In genomic region chr4:10020871-10021676, GRCh38 we compare ENCODE assay signal across 9 cellular contexts. TPM values are rescaled to one million over a fixed set of nuclear protein-coding genes. Genes with fewer than 3 reads are reported as not detected.
DNase-seq lines count a peak whose midpoint lies in the region; ATAC-seq and TF ChIP-seq lines count a peak whose summit lies in the region.
"Had no signal": no experiment of that assay in that cellular context is flagged by ENCODE, and none has a peak within 500 bp of the region (broad histone marks: within the 10 kb centered on the region; RNA-seq: fewer than 3 reads in every experiment).

Gene SLC2A9 (minus strand): TSS chr4:10021497. CDS start chr4:10021429, 68 bp downstream.

- H3K27ac Mint-ChIP-seq in stimulated activated naive B cell treated with anti-CD40 and anti-IgM and Interleukin-4, amounts not matched to agents 10 μg/mL and 1 μg/mL and 100 μg/mL, for 72 hours = no peak within 1 kb of the TSS
- no peak within 1 kb of the TSS for H3K27ac Mint-ChIP-seq in glutamatergic neuron (ENCODE audit: unreplicated experiment)

- peak within 1 kb of the TSS; percentile 52 to 82 for H3K27ac ChIP-seq in tibial artery

- intact Hi-C loops in tibial artery (cut with DNase I; ENCODE audit: low total_unique reads) = loop anchor here (5.0 kb wide), 1 partner anchor 41 kb away; no protein-coding TSS in a partner anchor

- DNase-seq in MV-4-11 (lab: John Stamatoyannopoulos, UW) = peak; percentile 77
- peak; percentile 50 for DNase-seq in dermis blood vessel endothelial cell
- peak; percentile 43 to 51 for DNase-seq in lung microvascular endothelial cell (ENCODE audit: low read depth in 2 of 2)
- peak in 1 of 2 donors; percentile 59 for DNase-seq in tibial artery
- DNase-seq in activated gamma-delta T cell (lab: John Stamatoyannopoulos, UW) = no peak
- DNase-seq in NCI-H146 (lab: John Stamatoyannopoulos, UW) = no peak
- no peak for DNase-seq in stimulated activated naive B cell treated with anti-CD40 and anti-IgM and Interleukin-4, amounts not matched to agents 10 μg/mL and 1 μg/mL and 100 μg/mL, for 72 hours
- DNase-seq in glutamatergic neuron = no peak
- DNase-seq: GOT3 had no signal

- TF ChIP-seq CTCF in tibial artery (IDR thresholded peaks at IDR 0.05) (no peak), glutamatergic neuron (IDR thresholded peaks at IDR 0.05; ENCODE audit: partially characterized antibody, unreplicated experiment) (no peak)

- no peak within 1 kb of the TSS for H3K4me3 Mint-ChIP-seq in stimulated activated naive B cell treated with anti-CD40 and anti-IgM and Interleukin-4, amounts not matched to agents 10 μg/mL and 1 μg/mL and 100 μg/mL, for 72 hours
- no peak within 1 kb of the TSS for H3K4me3 Mint-ChIP-seq in glutamatergic neuron (ENCODE audit: unreplicated experiment)

- H3K27me3 ChIP-seq in tibial artery = no peaks in the 10 kb centered on the region

- no peaks in the 10 kb centered on the region for H3K9me3 Mint-ChIP-seq in stimulated activated naive B cell treated with anti-CD40 and anti-IgM and Interleukin-4, amounts not matched to agents 10 μg/mL and 1 μg/mL and 100 μg/mL, for 72 hours
- H3K9me3 Mint-ChIP-seq in glutamatergic neuron (ENCODE audit: unreplicated experiment) = peaks cover 7% of the 10 kb centered on the region

- H3K4me1 Mint-ChIP-seq in stimulated activated naive B cell treated with anti-CD40 and anti-IgM and Interleukin-4, amounts not matched to agents 10 μg/mL and 1 μg/mL and 100 μg/mL, for 72 hours = peaks cover 30 to 49% of the 10 kb centered on the region in 2 donors
- no peaks in the 10 kb centered on the region for H3K4me1 Mint-ChIP-seq in glutamatergic neuron (ENCODE audit: low read depth, unreplicated experiment)

- H3K4me1 ChIP-seq in tibial artery = peaks cover 5 to 36% (median 25%) of the 10 kb centered on the region in 4 donors

- no peaks in the 10 kb centered on the region for H3K27me3 Mint-ChIP-seq in stimulated activated naive B cell treated with anti-CD40 and anti-IgM and Interleukin-4, amounts not matched to agents 10 μg/mL and 1 μg/mL and 100 μg/mL, for 72 hours
- H3K27me3 Mint-ChIP-seq in glutamatergic neuron (ENCODE audit: unreplicated experiment) = peaks cover 2% of the 10 kb centered on the region

- H3K36me3 ChIP-seq in tibial artery = no peaks in the 10 kb centered on the region

- no peaks in the 10 kb centered on the region for H3K9me3 ChIP-seq in tibial artery

- no peaks in the 10 kb centered on the region for H3K36me3 Mint-ChIP-seq in stimulated activated naive B cell treated with anti-CD40 and anti-IgM and Interleukin-4, amounts not matched to agents 10 μg/mL and 1 μg/mL and 100 μg/mL, for 72 hours
- no peaks in the 10 kb centered on the region for H3K36me3 Mint-ChIP-seq in glutamatergic neuron (ENCODE audit: unreplicated experiment)

- no peak for ATAC-seq in stimulated activated naive B cell treated with anti-CD40 and anti-IgM and Interleukin-4, amounts not matched to agents 10 μg/mL and 1 μg/mL and 100 μg/mL, for 72 hours (replicated peaks)

- H3K4me3 ChIP-seq in tibial artery = peak within 1 kb of the TSS in 1 of 2 donors; percentile 22

RNA-seq across cellular contexts. Expression of gene SLC2A9, which starts in this region (rescaled TPM):
- total RNA-seq in dermis blood vessel endothelial cell = 0.74 and 2.9 TPM in 2 replicates
- total RNA-seq in lung microvascular endothelial cell = 0.65 and 0.79 TPM in 2 replicates
- total RNA-seq in glutamatergic neuron (ENCODE audit: unreplicated experiment) = not detected

Comparison
In these comparisons a context has a peak if more than half of its experiments do, and no peak if none do; other contexts are left out.
1. Peak in DNase-seq in lung microvascular endothelial cell; RNA of the gene not detected or under 1 TPM.
2. DNase-seq: peak in MV-4-11 (single experiment) and dermis blood vessel endothelial cell (single experiment); none in activated gamma-delta T cell (single experiment), NCI-H146 (single experiment), stimulated activated naive B cell treated with anti-CD40 and anti-IgM and Interleukin-4, amounts not matched to agents 10 μg/mL and 1 μg/mL and 100 μg/mL, for 72 hours (single experiment) and glutamatergic neuron (single experiment).